13 cellular contexts compared by ENCODE assay signal in genomic region chr1:201542166-201543045, GRCh38.
DNase-seq lines count a peak whose midpoint lies in the region; ATAC-seq, FAIRE-seq and TF ChIP-seq lines count a peak whose summit lies in the region.
"Had no signal": no experiment of that assay in that cellular context is flagged by ENCODE, and none has a peak within 500 bp of the region (broad histone marks: within the 10 kb centered on the region; RNA-seq: fewer than 3 reads in every experiment).

No MANE protein-coding gene starts in this region.

- no peak overlapping the region for H3K4me2 ChIP-seq in parathyroid adenoma (ENCODE audit: low read length)

- no peaks in the 10 kb centered on the region for H3K9me3 ChIP-seq in parathyroid adenoma (ENCODE audit: control insufficient read depth, low read length)

- ATAC-seq in GM19467 (IDR thresholded peaks at IDR 0.05; ENCODE audit: unreplicated experiment), result no peak
- ATAC-seq in HG03354 (IDR thresholded peaks at IDR 0.05; ENCODE audit: poor library complexity, severe bottlenecking, unreplicated experiment), result no peak

- FAIRE-seq in RCC 7860 (lab: Jason Lieb, UNC), result peak; percentile 86
- FAIRE-seq: GM12892 had no signal

- no peak overlapping the region for H2AFZ ChIP-seq in parathyroid adenoma

- no peaks in the 10 kb centered on the region for H3K27me3 ChIP-seq in parathyroid adenoma (ENCODE audit: control insufficient read depth, insufficient read depth, low read length)

- DNase-seq in AG04449 (ENCODE audit: low read depth, low spot score) (no peak), RCC 7860 (ENCODE audit: low spot score) (peak; percentile 71), fibroblast of peridontal ligament (ENCODE audit: extremely low read depth) (peak; percentile 72), DMS114 treated with DMSO at 0.1 percent for 48 hours (lab: John Stamatoyannopoulos, UW; ENCODE audit: unreplicated experiment) (no peak)
- no peak for DNase-seq in stimulated activated CD4-positive, alpha-beta T cell treated with anti-CD3 and anti-CD28 coated beads, Interleukin-4, amount 100 ng/mL, for 24 hours
- DNase-seq: activated naive CD4-positive, alpha-beta T cell treated with anti-CD3 and anti-CD28 coated beads for 36 hours; MM.1S; stimulated activated CD4-positive, alpha-beta T cell treated with anti-CD3 and anti-CD28 coated beads, Interleukin-4, amount 100 ng/mL, for 1 hour had no signal

- H3K4me1 ChIP-seq in parathyroid adenoma, result peaks cover 12% of the 10 kb centered on the region

- TF ChIP-seq CTCF in AG04449 (IDR thresholded peaks at IDR 0.05; ENCODE audit: insufficient read depth, low read length, missing control alignments) (no peak), parathyroid adenoma (IDR thresholded peaks at IDR 0.05) (no peak)

- peaks cover 15% of the 10 kb centered on the region for H3K79me2 ChIP-seq in parathyroid adenoma

- POLR2A ChIA-PET in AG04449 (lab: Yijun Ruan, JAX), result interaction anchor here (0.9 to 1.4 kb wide), 2 partner anchors 9 kb away, joined by 4 to 6 read pairs; no protein-coding TSS in a partner anchor

- CTCF ChIA-PET in AG04449 (lab: Yijun Ruan, JAX), result interaction anchor here (0.7 to 3.4 kb wide), 11 partner anchors 8 to 252 kb away, joined by 3 to 10 read pairs (median 5); no protein-coding TSS in a partner anchor

- peak overlapping the region; percentile 30 for H3K27ac ChIP-seq in parathyroid adenoma
- H3K27ac ChIP-seq: VCaP had no signal

- H3K36me3 ChIP-seq in parathyroid adenoma (ENCODE audit: control insufficient read depth, insufficient read depth, low read length), result no peaks in the 10 kb centered on the region

- no peak overlapping the region for H3K9ac ChIP-seq in parathyroid adenoma

- H3K4me3 ChIP-seq in AG04449 (ENCODE audit: low read depth, low read length) (peak overlapping the region; percentile 41), parathyroid adenoma (ENCODE audit: low read depth, low read length) (no peak overlapping the region)

Comparison
In these comparisons a context has a peak if more than half of its experiments do, and no peak if none do; other contexts are left out.
1. DNase-seq: peak in RCC 7860 (single experiment) and fibroblast of peridontal ligament (single experiment); none in AG04449 (single experiment), stimulated activated CD4-positive, alpha-beta T cell treated with anti-CD3 and anti-CD28 coated beads, Interleukin-4, amount 100 ng/mL, for 24 hours (single experiment) and DMS114 treated with DMSO at 0.1 percent for 48 hours (single experiment).